In genomic region chr1:200488375-200489165, GRCh38 we compare ENCODE assay signal across 8 cellular contexts.
A peak's percentile ranks its signal among the peaks of the same experiment; 100 is the strongest.
DNase-seq lines count a peak whose midpoint lies in the region; ATAC-seq and TF ChIP-seq lines count a peak whose summit lies in the region.

No MANE protein-coding gene starts in this region.

- DNase-seq in CD8-positive, alpha-beta memory T cell: peak; percentile 3 to 56 (median 33)
- DNase-seq in HuH-7.5 (ENCODE audit: low spot score) (peak; percentile 31), OCI-LY7 (ENCODE audit: low spot score) (peak; percentile 74), Right ventricle myocardium superior (no peak), pons (ENCODE audit: low spot score) (peak; percentile 79)
- peak; percentile 4 for DNase-seq in activated naive CD8-positive, alpha-beta T cell treated with anti-CD3 and anti-CD28 coated beads, Interleukin-2, amount 50 U/mL, for 16 hours (ENCODE audit: low read depth, low spot score)

- H3K79me2 ChIP-seq in OCI-LY7 (ENCODE audit: insufficient read depth, low read depth, low read length): no peaks in the 10 kb centered on the region

- BruUV-seq in OCI-LY7 (replicated peaks; lab: Mats Ljungman, UMichigan): no TSS peak

- H3K4me1 Mint-ChIP-seq in CD8-positive, alpha-beta memory T cell: peaks cover 2 to 4% (median 4%) of the 10 kb centered on the region in 3 donors

- ATAC-seq in GM19025 (IDR thresholded peaks at IDR 0.05; ENCODE audit: low read depth, unreplicated experiment) (peak; percentile 43), Right ventricle myocardium superior (ENCODE audit: poor library complexity) (peak; percentile 67), GM21576 (IDR thresholded peaks at IDR 0.05; ENCODE audit: unreplicated experiment) (no peak)

- no peaks in the 10 kb centered on the region for H3K9me3 ChIP-seq in CD8-positive, alpha-beta memory T cell (ENCODE audit: low read length)
- H3K9me3 ChIP-seq in OCI-LY7 (ENCODE audit: low read length): no peaks in the 10 kb centered on the region

- peaks cover 4 to 15% of the 10 kb centered on the region in 2 donors for H3K27me3 Mint-ChIP-seq in CD8-positive, alpha-beta memory T cell

- POLR2A ChIA-PET in CD8-positive, alpha-beta memory T cell (lab: Charles Lee): no interaction called here
- POLR2A ChIA-PET in OCI-LY7 (lab: Charles Lee): no interaction called here

- TF ChIP-seq CTCF in OCI-LY7 (conservative IDR thresholded peaks at IDR 0.05; ENCODE audit: low read length): peak; percentile 95

- no peaks in the 10 kb centered on the region for H3K36me3 ChIP-seq in CD8-positive, alpha-beta memory T cell (ENCODE audit: insufficient read depth, low read length)
- no peaks in the 10 kb centered on the region for H3K36me3 ChIP-seq in OCI-LY7 (ENCODE audit: insufficient read depth, low read length)

- H2AFZ ChIP-seq in OCI-LY7 (ENCODE audit: low read length): 0 out of 2 replicates have a peak overlapping the region, but pooled peaks have one; percentile 31

- no peak overlapping the region for H3K4me3 Mint-ChIP-seq in CD8-positive, alpha-beta memory T cell

- H3K9me2 ChIP-seq in OCI-LY7 (ENCODE audit: insufficient read depth, low read length): no peaks in the 10 kb centered on the region

- no peak overlapping the region for H3K27ac ChIP-seq in CD8-positive, alpha-beta memory T cell (ENCODE audit: low read depth, low read length)
- no peak overlapping the region for H3K27ac ChIP-seq in OCI-LY7 (ENCODE audit: low read depth, low read length, poor library complexity, severe bottlenecking)

- H3K9me3 Mint-ChIP-seq in CD8-positive, alpha-beta memory T cell: no peaks in the 10 kb centered on the region

- H3K4me2 ChIP-seq in OCI-LY7 (ENCODE audit: low read length): no peak overlapping the region

- no peaks in the 10 kb centered on the region for H3K4me1 ChIP-seq in CD8-positive, alpha-beta memory T cell (ENCODE audit: insufficient read depth, low read length)
- no peaks in the 10 kb centered on the region for H3K4me1 ChIP-seq in OCI-LY7 (ENCODE audit: insufficient read depth, low read length, poor library complexity, severe bottlenecking)

- CTCF ChIA-PET in CD8-positive, alpha-beta memory T cell (lab: Charles Lee): interaction anchor here (0.8 to 1.2 kb wide), 5 partner anchors 11 to 803 kb away, joined by 3 to 5 read pairs (median 3); no protein-coding TSS in a partner anchor
- CTCF ChIA-PET in OCI-LY7 (lab: Charles Lee; ENCODE audit: unreplicated experiment): interaction anchor here (0.6 kb wide), 2 partner anchors 26 to 80 kb away, joined by 3 read pairs; no protein-coding TSS in a partner anchor

- H3K27ac Mint-ChIP-seq in CD8-positive, alpha-beta memory T cell: no peak overlapping the region

- H3K4me3 ChIP-seq in CD8-positive, alpha-beta memory T cell (ENCODE audit: low read length): no peak overlapping the region
- H3K4me3 ChIP-seq in OCI-LY7 (ENCODE audit: low read depth, low read length, poor library complexity, severe bottlenecking): no peak overlapping the region

- no peaks in the 10 kb centered on the region for H4K20me1 ChIP-seq in OCI-LY7 (ENCODE audit: insufficient read depth, low read length)

- H3K27me3 ChIP-seq in CD8-positive, alpha-beta memory T cell (ENCODE audit: insufficient read depth, low read length, poor library complexity, severe bottlenecking): no peaks in the 10 kb centered on the region

- no peaks in the 10 kb centered on the region for H3K36me3 Mint-ChIP-seq in CD8-positive, alpha-beta memory T cell

- intact Hi-C loops in OCI-LY7 (cut with micrococcal nuclease; ENCODE audit: unreplicated experiment) (loop anchor here (1.0 to 2.0 kb wide), 6 partner anchors 182 to 804 kb away; no protein-coding TSS in a partner anchor), Right ventricle myocardium superior (cut with DNase I) (no loop called here)
